18 cellular contexts compared by ENCODE assay signal in the genomic region with DNA sequence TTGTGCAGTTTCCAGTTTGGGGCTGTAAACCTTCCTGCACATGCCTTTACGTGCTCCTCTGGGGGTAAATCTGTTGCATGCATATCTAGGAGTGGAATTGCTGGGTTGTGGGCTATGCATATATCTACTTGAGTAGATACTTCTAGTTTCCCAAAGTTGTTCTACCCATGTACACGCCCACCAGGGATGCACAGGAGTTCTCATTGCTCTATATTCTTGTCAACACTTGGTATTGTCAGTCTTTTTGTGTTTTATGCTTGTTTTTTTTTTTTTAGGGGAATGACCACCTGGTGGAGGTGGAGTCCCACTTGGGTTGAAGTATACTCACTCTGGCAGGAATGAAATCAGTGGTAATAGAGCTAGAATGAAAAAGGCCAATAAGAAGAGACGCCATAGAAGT. TPM values are rescaled to one million over a fixed set of nuclear protein-coding genes. Genes with fewer than 3 reads are reported as not detected.
DNase-seq lines count a peak whose midpoint lies in the region; ATAC-seq, FAIRE-seq and TF ChIP-seq lines count a peak whose summit lies in the region.
"Had no signal": no experiment of that assay in that cellular context is flagged by ENCODE, and none has a peak within 500 bp of the region (broad histone marks: within the 10 kb centered on the region; RNA-seq: fewer than 3 reads in every experiment).

No MANE protein-coding gene starts in this region.

- no peak overlapping the region for H2AK9ac ChIP-seq in IMR-90 (replicated peaks; ENCODE audit: low read depth, low read length, poor library complexity)

- dilution Hi-C loops in IMR-90 (cut with HindIII; ENCODE audit: low sequenced_read_pairs, unreplicated experiment): no loop called here

- no peak for DNase-seq in AG04450 (ENCODE audit: low read depth, low spot score)
- no peak for DNase-seq in IMR-90
- no peak for DNase-seq in astrocyte (ENCODE audit: low read depth)
- DNase-seq in osteocyte (ENCODE audit: extremely low spot score, unreplicated experiment): peak; percentile 8
- no peak for DNase-seq in HPDE6-E6E7 (ENCODE audit: extremely low spot score)
- DNase-seq in cardiac septum (ENCODE audit: low spot score): no peak
- DNase-seq: DMS 273 treated with DMSO at 0.1 percent for 48 hours, DND-41, NCI-H1105 treated with DMSO at 0.1 percent for 48 hours, NCI-H1694 treated with DMSO at 0.1 percent for 48 hours, NCI-H524, NCI-H82 had no signal

- H3K4me3 Mint-ChIP-seq in astrocyte (ENCODE audit: unreplicated experiment) (no peak overlapping the region), osteocyte (ENCODE audit: unreplicated experiment) (no peak overlapping the region)

- no peak overlapping the region for H4K5ac ChIP-seq in IMR-90 (ENCODE audit: low read depth, low read length)

- peak overlapping the region; percentile 22; the same call in 1 of the 2 replicates for H3K4ac ChIP-seq in IMR-90 (ENCODE audit: low read depth, low read length)

- no peak overlapping the region for H3K4me2 ChIP-seq in IMR-90 (ENCODE audit: low read depth, low read length)
- peak overlapping the region; percentile 81 for H3K4me2 ChIP-seq in astrocyte (ENCODE audit: low read length)

- no peak for TF ChIP-seq RAD21 in IMR-90 (IDR thresholded peaks at IDR 0.05; ENCODE audit: low read length)

- H3K27me3 Mint-ChIP-seq in astrocyte (ENCODE audit: low read depth, unreplicated experiment) (peaks cover 3% of the 10 kb centered on the region), osteocyte (ENCODE audit: unreplicated experiment) (peaks cover 11% of the 10 kb centered on the region)

- no peaks in the 10 kb centered on the region for H3K79me1 ChIP-seq in IMR-90 (ENCODE audit: low read depth in 1 of 2, low read length in 2 of 2)

- H3K27ac ChIP-seq in AG04450 (ENCODE audit: low read depth, low read length) (peak overlapping the region; percentile 100), IMR-90 (ENCODE audit: insufficient read depth, low read length) (no peak overlapping the region), astrocyte (ENCODE audit: low read depth, low read length) (peak overlapping the region; percentile 90)
- H3K27ac ChIP-seq: C4-2B had no signal

- no peak overlapping the region; the same call in 1 of the 2 replicates for H3K14ac ChIP-seq in IMR-90 (replicated peaks; ENCODE audit: low read depth, low read length)

- H2BK15ac ChIP-seq in IMR-90 (ENCODE audit: low read depth, low read length): peak overlapping the region; percentile 27; the same call in 1 of the 3 replicates

- no peak for ATAC-seq in IMR-90 (ENCODE audit: low read depth)
- no peak for ATAC-seq in HG02588 (IDR thresholded peaks at IDR 0.05; ENCODE audit: unreplicated experiment)
- ATAC-seq in HG02870 (IDR thresholded peaks at IDR 0.05; ENCODE audit: unreplicated experiment): no peak

- H3K4me1 Mint-ChIP-seq in astrocyte (ENCODE audit: low read depth, unreplicated experiment): peaks cover 15% of the 10 kb centered on the region
- peaks cover 14% of the 10 kb centered on the region for H3K4me1 Mint-ChIP-seq in osteocyte (ENCODE audit: unreplicated experiment)

- no peaks in the 10 kb centered on the region for H3K9me3 ChIP-seq in AG04450 (ENCODE audit: control insufficient read depth, insufficient read depth, low read length)
- no peaks in the 10 kb centered on the region for H3K9me3 ChIP-seq in IMR-90 (ENCODE audit: control insufficient read depth, insufficient read depth, low read length)
- H3K9me3 ChIP-seq in astrocyte (ENCODE audit: insufficient read depth, low read depth, low read length): no peaks in the 10 kb centered on the region

- peak overlapping the region; percentile 59; the same call in 1 of the 2 replicates for H3K18ac ChIP-seq in IMR-90 (ENCODE audit: low read depth, low read length)

- no peak overlapping the region for H3K56ac ChIP-seq in IMR-90 (ENCODE audit: extremely low read depth, insufficient read depth, low read length)

- no peak overlapping the region for H3K23ac ChIP-seq in IMR-90 (ENCODE audit: low read depth, low read length)

- in situ Hi-C loops in IMR-90 (cut with MboI; ENCODE audit: low sequenced_read_pairs): no loop called here

- BruUV-seq in IMR-90 (replicated peaks; lab: Mats Ljungman, UMichigan): no TSS peak

- peak overlapping the region; percentile 46 for H2BK5ac ChIP-seq in IMR-90 (ENCODE audit: low read depth, low read length, poor library complexity, severe bottlenecking)

- peak overlapping the region; percentile 99 for H3K27ac Mint-ChIP-seq in astrocyte (ENCODE audit: unreplicated experiment)
- H3K27ac Mint-ChIP-seq in osteocyte (ENCODE audit: unreplicated experiment): peak overlapping the region; percentile 15

- no peaks in the 10 kb centered on the region for H3K36me3 Mint-ChIP-seq in astrocyte (ENCODE audit: low read depth, unreplicated experiment)
- no peaks in the 10 kb centered on the region for H3K36me3 Mint-ChIP-seq in osteocyte (ENCODE audit: unreplicated experiment)

- H3K27me3 ChIP-seq in AG04450 (ENCODE audit: control insufficient read depth, insufficient read depth, low read length): no peaks in the 10 kb centered on the region
- H3K27me3 ChIP-seq in IMR-90 (ENCODE audit: control insufficient read depth, insufficient read depth, low read length): peaks cover under 1% of the 10 kb centered on the region
- H3K27me3 ChIP-seq in astrocyte (ENCODE audit: insufficient read depth, low read length): no peaks in the 10 kb centered on the region

- peak overlapping the region in 1 of 2 experiments; percentile 43; a peak in 1 of 4 replicates for H4K8ac ChIP-seq in IMR-90 (ENCODE audit: low read depth in 2 of 2, low read length in 2 of 2)

- H4K91ac ChIP-seq in IMR-90 (ENCODE audit: insufficient read depth, low read depth, low read length): peak overlapping the region; percentile 17; the same call in 1 of the 2 replicates

- H3K79me2 ChIP-seq in astrocyte (ENCODE audit: insufficient read depth, low read length): no peaks in the 10 kb centered on the region

- H2AFZ ChIP-seq in IMR-90 (replicated peaks; ENCODE audit: low read length, poor library complexity) (no peak overlapping the region), astrocyte (ENCODE audit: low read depth, low read length) (no peak overlapping the region)

- peaks cover 4% of the 10 kb centered on the region for H3K9me3 Mint-ChIP-seq in astrocyte (ENCODE audit: unreplicated experiment)
- H3K9me3 Mint-ChIP-seq in osteocyte (ENCODE audit: unreplicated experiment): no peaks in the 10 kb centered on the region

- H3K4me3 ChIP-seq in AG04450 (ENCODE audit: low read depth, low read length) (no peak overlapping the region), IMR-90 (ENCODE audit: insufficient read depth, low read depth, low read length) (no peak overlapping the region), astrocyte (ENCODE audit: insufficient read depth, low read depth, low read length) (no peak overlapping the region)

- H4K20me1 ChIP-seq in IMR-90 (ENCODE audit: insufficient read depth, low read length): peaks cover 4% of the 10 kb centered on the region; the same call in 1 of the 2 replicates
- H4K20me1 ChIP-seq in astrocyte (ENCODE audit: insufficient read depth, low read length): peaks cover 3% of the 10 kb centered on the region

- H3K9me1 ChIP-seq in IMR-90 (ENCODE audit: insufficient read depth, low read length): peaks cover 6% of the 10 kb centered on the region; the same call in 1 of the 2 replicates

- intact Hi-C loops in IMR-90 (cut with micrococcal nuclease): no loop called here
- intact Hi-C loops in cardiac septum (cut with DNase I): no loop called here

- FAIRE-seq in astrocyte (lab: Jason Lieb, UNC): no peak

- no peaks in the 10 kb centered on the region for H3K36me3 ChIP-seq in IMR-90 (ENCODE audit: control insufficient read depth, insufficient read depth, low read length)
- H3K36me3 ChIP-seq in astrocyte (ENCODE audit: insufficient read depth, low read length): no peaks in the 10 kb centered on the region

- POLR2A ChIA-PET in AG04450 (lab: Yijun Ruan, JAX) (no interaction called here), IMR-90 (lab: Charles Lee; ENCODE audit: unreplicated experiment) (no interaction called here)

- peak overlapping the region; percentile 65; the same call in 1 of the 2 replicates for H2BK20ac ChIP-seq in IMR-90 (ENCODE audit: low read depth, low read length)

- H2BK120ac ChIP-seq in IMR-90 (ENCODE audit: low read depth, low read length): peak overlapping the region; percentile 70

- no CpG with 5 or more reads among the region's 3 CpGs for WGBS in IMR-90 (ENCODE audit: extremely low coverage in 2 of 2, insufficient read length in 1 of 2), 2 experiments

- H3K9ac ChIP-seq in IMR-90 (ENCODE audit: low read depth, low read length) (no peak overlapping the region), astrocyte (ENCODE audit: low read length) (peak overlapping the region; percentile 56)

- TF ChIP-seq CTCF in AG04450 (IDR thresholded peaks at IDR 0.05; ENCODE audit: low read depth, low read length) (no peak), IMR-90 (conservative IDR thresholded peaks at IDR 0.05; ENCODE audit: low read depth, low read length) (no peak), astrocyte (IDR thresholded peaks at IDR 0.05; ENCODE audit: insufficient read depth, low read depth, low read length) (no peak), osteocyte (IDR thresholded peaks at IDR 0.05) (no peak)

- CTCF ChIA-PET in AG04450 (lab: Charles Lee): no interaction called here
- CTCF ChIA-PET in IMR-90 (lab: Yijun Ruan, JAX): interaction anchor here (1.0 kb wide), 1 partner anchor 9 kb away, joined by 3 read pairs; no protein-coding TSS in a partner anchor

- 0 out of 2 replicates have a peak overlapping the region, but pooled peaks have one; percentile 44 for H2AK5ac ChIP-seq in IMR-90 (ENCODE audit: low read depth, low read length)

- TF ChIP-seq POLR2A in IMR-90 (IDR thresholded peaks at IDR 0.05; ENCODE audit: low read depth, low read length): no peak

- H3K4me1 ChIP-seq in IMR-90 (ENCODE audit: control insufficient read depth, insufficient read depth, low read length) (peaks cover 3% of the 10 kb centered on the region; the same call in 1 of the 2 replicates), astrocyte (ENCODE audit: insufficient read depth, low read length) (peaks cover 15% of the 10 kb centered on the region)

RNA-seq across cellular contexts. Expression of a gene that starts 23.0 kb away (rescaled TPM):
- polyA plus RNA-seq in AG04450 (2011; rRNA removed) (0.06 and 0.07 TPM in 2 replicates), IMR-90 (2012; rRNA removed) (0.22 TPM in 2 replicates)
- polyA minus RNA-seq in AG04450 (2011; rRNA and poly(A)+ RNA removed): not detected in 2 replicates
- total RNA-seq in IMR-90 (2012; rRNA removed) (under 0.01 and 0.28 TPM in 2 replicates), astrocyte (0.07 and 0.45 TPM in 2 replicates), osteocyte (not detected in 2 replicates), cardiac septum (not detected)
- 0.14 and 0.36 TPM in 2 replicates for polyA plus RNA-seq in IMR-90 (2012; cell fraction: cytosol; rRNA removed)
- polyA plus RNA-seq in IMR-90 (2012; cell fraction: nucleus; rRNA removed; ENCODE audit: low replicate concordance): 0.52 and 0.65 TPM in 2 replicates
- total RNA-seq: A673, G401, Right ventricle myocardium inferior had no signal

RNA-seq across cellular contexts. Expression of a gene that starts 46.2 kb away (rescaled TPM):
- polyA plus RNA-seq in AG04450 (2011; rRNA removed) (11.1 and 12.6 TPM in 2 replicates), IMR-90 (2012; rRNA removed) (7.6 and 10.2 TPM in 2 replicates)
- 8.3 and 11.2 TPM in 2 replicates for polyA minus RNA-seq in AG04450 (2011; rRNA and poly(A)+ RNA removed)
- total RNA-seq in IMR-90 (2012; rRNA removed) (17.5 and 19.9 TPM in 2 replicates), astrocyte (8.5 and 8.8 TPM in 2 replicates), osteocyte (10.6 and 15.3 TPM in 2 replicates), cardiac septum (7.3 TPM)
- polyA plus RNA-seq in IMR-90 (2012; cell fraction: cytosol; rRNA removed): 3.2 and 5.4 TPM in 2 replicates
- 4.2 and 23.8 TPM in 2 replicates for polyA plus RNA-seq in IMR-90 (2012; cell fraction: nucleus; rRNA removed; ENCODE audit: low replicate concordance)
